35 cellular contexts compared by ENCODE assay signal in genomic region chr6:32488085-32488484, GRCh38. TPM values are rescaled to one million over a fixed set of nuclear protein-coding genes. Genes with fewer than 3 reads are reported as not detected.
"Had no signal": no experiment of that assay in that cellular context is flagged by ENCODE, and none has a peak within 500 bp of the region (broad histone marks: within the 10 kb centered on the region; RNA-seq: fewer than 3 reads in every experiment).

No MANE protein-coding gene starts in this region.

- ATAC-seq: activated naive CD4-positive, alpha-beta T cell treated with anti-CD3 and anti-CD28 coated beads, Interleukin-2, amount 50 U/mL, for 72 hours; activated naive CD8-positive, alpha-beta T cell treated with anti-CD3 and anti-CD28 coated beads, Interleukin-2, amount 50 U/mL, for 24 hours; activated T-cell treated with anti-CD3 and anti-CD28 coated beads, Interleukin-2, amount 50 U/mL, for 4 hours; Panc1 had no signal

- H3K4me1 Mint-ChIP-seq: activated naive CD8-positive, alpha-beta T cell treated with anti-CD3 and anti-CD28 coated beads, Interleukin-2, amount 50 U/mL, for 24 hours; brain had no signal

- H3K27me3 Mint-ChIP-seq: activated B cell treated with CpG ODN at 0.5 μM for 24 hours, IgD-negative memory B cell had no signal

- H3K36me3 Mint-ChIP-seq: activated CD4-positive, alpha-beta memory T cell treated with anti-CD3 and anti-CD28 coated beads for 36 hours; activated naive CD4-positive, alpha-beta T cell treated with anti-CD3 and anti-CD28 coated beads, Interleukin-2, amount 50 U/mL, for 72 hours; brain had no signal

- H3K9me3 Mint-ChIP-seq: activated B cell treated with CpG ODN at 0.5 μM for 24 hours; activated CD4-positive, alpha-beta memory T cell treated with anti-CD3 and anti-CD28 coated beads for 36 hours; activated naive CD4-positive, alpha-beta T cell treated with anti-CD3 and anti-CD28 coated beads for 36 hours; activated naive CD4-positive, alpha-beta T cell treated with anti-CD3 and anti-CD28 coated beads, Interleukin-2, amount 50 U/mL, for 72 hours; brain; IgD-negative memory B cell had no signal

- H3K27ac ChIP-seq: VCaP had no signal

- H3K27ac Mint-ChIP-seq: activated B cell treated with CpG ODN at 0.5 μM for 24 hours; activated CD4-positive, alpha-beta memory T cell treated with anti-CD3 and anti-CD28 coated beads for 36 hours; activated naive CD4-positive, alpha-beta T cell treated with anti-CD3 and anti-CD28 coated beads for 36 hours; activated naive CD4-positive, alpha-beta T cell treated with anti-CD3 and anti-CD28 coated beads, Interleukin-2, amount 50 U/mL, for 72 hours; activated naive CD8-positive, alpha-beta T cell treated with anti-CD3 and anti-CD28 coated beads, Interleukin-2, amount 50 U/mL, for 24 hours; activated T-helper 1 cell treated with anti-CD3 and anti-CD28 coated beads, Interleukin-12 subunit alpha, Interleukin-12 subunit beta, Interleukin-2, Interleukin-4 antibody, amounts not matched to agents 30 ng/mL and 10 ng/mL and 1 ng/mL, durations not matched to agents 14 hours and 24 hours and 36 hours; brain; IgD-negative memory B cell had no signal

- DNase-seq: activated B cell treated with CpG ODN at 0.5 μM for 24 hours; activated CD4-positive, alpha-beta memory T cell treated with anti-CD3 and anti-CD28 coated beads for 36 hours; activated CD4-positive, alpha-beta T cell treated with anti-CD3 and anti-CD28 coated beads for 4 hours; activated CD4-positive, alpha-beta T cell treated with anti-CD3 and anti-CD28 coated beads, Interleukin-2, amount 50 U/mL, for 1 hour; activated CD4-positive, CD25-positive, alpha-beta regulatory T cell treated with anti-CD3 and anti-CD28 coated beads, Interleukin-2, amount 50 U/mL, for 72 hours; activated CD8-positive, alpha-beta memory T cell treated with anti-CD3 and anti-CD28 coated beads, Interleukin-2, amount 50 U/mL, for 4 hours; activated gamma-delta T cell treated with Interleukin-2 at 50 U/mL for 16 hours; activated naive CD4-positive, alpha-beta T cell treated with anti-CD3 and anti-CD28 coated beads for 36 hours; activated naive CD8-positive, alpha-beta T cell treated with anti-CD3 and anti-CD28 coated beads, Interleukin-2, amount 50 U/mL, for 24 hours; activated T-cell treated with anti-CD3 and anti-CD28 coated beads for 4 hours; activated T-cell treated with anti-CD3 and anti-CD28 coated beads, Interleukin-2, amount 50 U/mL, for 4 hours; anterior cingulate cortex; Karpas-422; KBM-7; NCI-H1048; NCI-H1105 treated with DMSO at 0.1 percent for 48 hours; NCI-H1436; NCI-H1694 treated with DMSO at 0.1 percent for 48 hours; NCI-H2029; NCI-H345; NCI-H524 treated with DMSO at 0.1 percent for 48 hours; SIG-M5; SW 1271; T-helper 1 cell; T-helper 2 cell; T-helper 9 cell had no signal

- H3K4me3 Mint-ChIP-seq: activated B cell treated with CpG ODN at 0.5 μM for 24 hours; activated CD4-positive, alpha-beta memory T cell treated with anti-CD3 and anti-CD28 coated beads for 36 hours; activated naive CD4-positive, alpha-beta T cell treated with anti-CD3 and anti-CD28 coated beads for 36 hours; activated naive CD8-positive, alpha-beta T cell treated with anti-CD3 and anti-CD28 coated beads, Interleukin-2, amount 50 U/mL, for 24 hours; activated T-cell treated with anti-CD3 and anti-CD28 coated beads, Interleukin-2, amount 50 U/mL, for 4 hours; activated T-helper 1 cell treated with anti-CD3 and anti-CD28 coated beads, Interleukin-12 subunit alpha, Interleukin-12 subunit beta, Interleukin-2, Interleukin-4 antibody, amounts not matched to agents 30 ng/mL and 10 ng/mL and 1 ng/mL, durations not matched to agents 14 hours and 24 hours and 36 hours; brain; IgD-negative memory B cell had no signal

RNA-seq across cellular contexts. Expression of gene HLA-DRB5, which starts 42.0 kb away (rescaled TPM):
- total RNA-seq: MCF 10A, NCI-H460, RPMI7951 had no signal

RNA-seq across cellular contexts. Expression of gene HLA-DRA, which starts 48.4 kb away (rescaled TPM):
- total RNA-seq: MCF 10A had no signal
